In the genomic region with DNA sequence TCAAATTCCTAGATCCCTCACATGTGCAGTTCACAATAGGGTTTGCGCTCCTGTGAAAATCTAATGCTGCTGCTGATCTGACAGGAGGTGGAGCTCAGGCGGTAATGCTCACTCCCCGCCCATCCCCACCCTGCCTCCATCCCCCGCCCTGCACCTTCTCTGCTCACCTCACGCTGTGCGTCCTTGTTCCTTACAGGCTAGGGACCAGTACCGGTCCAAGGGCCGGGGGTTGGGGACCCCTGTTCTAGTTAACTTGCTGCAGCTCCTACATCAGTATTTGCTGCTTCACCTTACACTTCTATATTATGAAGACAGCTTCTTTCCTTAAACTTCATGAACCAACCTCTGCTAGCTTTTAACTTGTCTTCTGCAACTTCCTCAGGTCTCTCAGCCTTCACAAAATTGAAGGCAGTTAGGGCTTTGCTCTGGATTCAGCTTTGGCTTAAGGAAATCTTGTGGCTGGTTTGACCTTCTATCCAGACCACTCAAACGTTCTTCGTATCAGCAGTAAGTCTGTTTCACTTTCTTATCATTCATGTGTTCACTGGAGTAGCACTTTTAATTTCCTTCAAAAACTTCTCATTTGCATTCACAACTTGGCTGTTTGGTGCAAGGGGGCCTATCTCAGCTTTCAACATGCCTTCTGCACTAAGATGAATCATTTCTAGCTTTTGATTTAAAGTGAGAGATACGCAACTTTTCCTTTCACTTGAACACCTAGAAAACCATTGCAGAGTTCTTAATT, we compare ENCODE assay signal across 7 cellular contexts. TPM values are rescaled to one million over a fixed set of nuclear protein-coding genes. Genes with fewer than 3 reads are reported as not detected.
A peak's percentile ranks its signal among the peaks of the same experiment; 100 is the strongest.
DNase-seq lines count a peak whose midpoint lies in the region; ATAC-seq and TF ChIP-seq lines count a peak whose summit lies in the region.

No MANE protein-coding gene starts in this region.

- H3K36me3 ChIP-seq in kidney epithelial cell (ENCODE audit: control insufficient read depth, insufficient read depth, low read length), result no peaks in the 10 kb centered on the region

- TF ChIP-seq CTCF in brain (conservative IDR thresholded peaks at IDR 0.05) (no peak), kidney epithelial cell (IDR thresholded peaks at IDR 0.05; ENCODE audit: insufficient read depth, low read length, poor library complexity, severe bottlenecking) (no peak)

- H3K36me3 Mint-ChIP-seq in T-helper 2 cell treated with Interferon-gamma antibody and Interleukin-4, amounts not matched to agents 5 μg/mL and 100 μg/mL, for 36 hours (ENCODE audit: low read depth), result peaks cover 19% of the 10 kb centered on the region
- H3K36me3 Mint-ChIP-seq in brain, result peaks cover 20% of the 10 kb centered on the region

- no peaks in the 10 kb centered on the region for H3K9me3 Mint-ChIP-seq in T-helper 2 cell treated with Interferon-gamma antibody and Interleukin-4, amounts not matched to agents 5 μg/mL and 100 μg/mL, for 36 hours
- peaks cover 0 to 4% (median 0%) of the 10 kb centered on the region in 5 experiments for H3K9me3 Mint-ChIP-seq in brain

- peak; percentile 35 for ATAC-seq in GM19023 (IDR thresholded peaks at IDR 0.05; ENCODE audit: unreplicated experiment)
- peak; percentile 45 for ATAC-seq in HG03159 (IDR thresholded peaks at IDR 0.05; ENCODE audit: unreplicated experiment)

- H3K4me1 Mint-ChIP-seq in T-helper 2 cell treated with Interferon-gamma antibody and Interleukin-4, amounts not matched to agents 5 μg/mL and 100 μg/mL, for 36 hours (ENCODE audit: low read depth), result peaks cover 41% of the 10 kb centered on the region
- H3K4me1 Mint-ChIP-seq in brain, result peaks cover 49% of the 10 kb centered on the region

- DNase-seq in T-helper 2 cell treated with Interferon-gamma antibody and Interleukin-4, amounts not matched to agents 5 μg/mL and 100 μg/mL, for 36 hours (ENCODE audit: low spot score), result peak; percentile 53
- no peak for DNase-seq in kidney epithelial cell (ENCODE audit: low read depth)
- peak; percentile 54 for DNase-seq in stimulated activated CD4-positive, alpha-beta T cell treated with anti-CD3 and anti-CD28 coated beads, Interleukin-1b, Interleukin-23, amount 100 ng/mL, for 48 hours
- no peak for DNase-seq in NCI-H1694 (lab: John Stamatoyannopoulos, UW)

- no peaks in the 10 kb centered on the region for H3K27me3 ChIP-seq in kidney epithelial cell (ENCODE audit: control insufficient read depth, insufficient read depth, low read length)

- peak overlapping the region; percentile 17 for H3K4me3 ChIP-seq in kidney epithelial cell (ENCODE audit: low read depth, low read length)

- peak overlapping the region; percentile 86 for H3K4me3 Mint-ChIP-seq in T-helper 2 cell treated with Interferon-gamma antibody and Interleukin-4, amounts not matched to agents 5 μg/mL and 100 μg/mL, for 36 hours
- H3K4me3 Mint-ChIP-seq in brain, result peak overlapping the region; percentile 85 to 100 (median 95)

- H3K27me3 Mint-ChIP-seq in T-helper 2 cell treated with Interferon-gamma antibody and Interleukin-4, amounts not matched to agents 5 μg/mL and 100 μg/mL, for 36 hours (ENCODE audit: low read depth), result peaks cover 4% of the 10 kb centered on the region
- H3K27me3 Mint-ChIP-seq in brain, result peaks cover 5% of the 10 kb centered on the region

- H3K27ac Mint-ChIP-seq in T-helper 2 cell treated with Interferon-gamma antibody and Interleukin-4, amounts not matched to agents 5 μg/mL and 100 μg/mL, for 36 hours, result peak overlapping the region; percentile 95
- H3K27ac Mint-ChIP-seq in brain, result peak overlapping the region; percentile 88 to 99 (median 98)

RNA-seq across cellular contexts. Expression of gene TNKS2, which starts 1.7 kb away (rescaled TPM):
- polyA plus RNA-seq in brain (ENCODE audit: insufficient read depth, low read depth, low replicate concordance), result 18.3 TPM
- total RNA-seq in kidney epithelial cell, result 57.6 and 58.1 TPM in 2 replicates

Comparison
In these comparisons a context has a peak if more than half of its experiments do, and no peak if none do; other contexts are left out.
1. DNase-seq: peak in T-helper 2 cell treated with Interferon-gamma antibody and Interleukin-4, amounts not matched to agents 5 μg/mL and 100 μg/mL, for 36 hours (single experiment) and stimulated activated CD4-positive, alpha-beta T cell treated with anti-CD3 and anti-CD28 coated beads, Interleukin-1b, Interleukin-23, amount 100 ng/mL, for 48 hours (single experiment); none in kidney epithelial cell (single experiment) and NCI-H1694 (single experiment).